ENCODE assay signal across 8 cellular contexts in genomic region chr13:79246575-79246949, GRCh38.
DNase-seq lines count a peak whose midpoint lies in the region; ATAC-seq and TF ChIP-seq lines count a peak whose summit lies in the region.
"Had no signal": no experiment of that assay in that cellular context is flagged by ENCODE, and none has a peak within 500 bp of the region (broad histone marks: within the 10 kb centered on the region; RNA-seq: fewer than 3 reads in every experiment).

No MANE protein-coding gene starts in this region.

- no peak overlapping the region for H3K4me3 Mint-ChIP-seq in natural killer cell treated with Interleukin-12 subunit alpha and Interleukin-12 subunit beta and Interleukin-15 and Interleukin-18, amount 100 ng/mL, for 72 hours
- H3K4me3 Mint-ChIP-seq: dendritic cell treated with granulocyte-macrophage colony-stimulating factor and Interleukin-4, amounts not matched to agents 40 ng/mL and 50 ng/mL, for 4 days had no signal

- H3K4me3 ChIP-seq in LNCaP clone FGC (ENCODE audit: low read depth, low read length) (no peak overlapping the region), epithelial cell of esophagus (ENCODE audit: low read length) (no peak overlapping the region)

- DNase-seq in LNCaP clone FGC (ENCODE audit: low read depth): no peak
- DNase-seq in epithelial cell of esophagus (ENCODE audit: low read depth): peak; percentile 22
- DNase-seq in natural killer cell treated with Interleukin-12 subunit alpha and Interleukin-12 subunit beta and Interleukin-15 and Interleukin-18, amount 100 ng/mL, for 72 hours (ENCODE audit: low spot score): no peak
- DNase-seq in hippocampal formation (lab: John Stamatoyannopoulos, UW): no peak

- peaks cover 4 to 8% of the 10 kb centered on the region in 2 donors for H3K27me3 Mint-ChIP-seq in natural killer cell treated with Interleukin-12 subunit alpha and Interleukin-12 subunit beta and Interleukin-15 and Interleukin-18, amount 100 ng/mL, for 72 hours
- H3K27me3 Mint-ChIP-seq: dendritic cell treated with granulocyte-macrophage colony-stimulating factor and Interleukin-4, amounts not matched to agents 40 ng/mL and 50 ng/mL, for 4 days had no signal

- no peak overlapping the region for H3K27ac Mint-ChIP-seq in natural killer cell treated with Interleukin-12 subunit alpha and Interleukin-12 subunit beta and Interleukin-15 and Interleukin-18, amount 100 ng/mL, for 72 hours
- H3K27ac Mint-ChIP-seq: dendritic cell treated with granulocyte-macrophage colony-stimulating factor and Interleukin-4, amounts not matched to agents 40 ng/mL and 50 ng/mL, for 4 days had no signal

- no peaks in the 10 kb centered on the region for H3K9me3 Mint-ChIP-seq in natural killer cell treated with Interleukin-12 subunit alpha and Interleukin-12 subunit beta and Interleukin-15 and Interleukin-18, amount 100 ng/mL, for 72 hours
- H3K9me3 Mint-ChIP-seq: dendritic cell treated with granulocyte-macrophage colony-stimulating factor and Interleukin-4, amounts not matched to agents 40 ng/mL and 50 ng/mL, for 4 days had no signal

- H3K36me3 Mint-ChIP-seq in natural killer cell treated with Interleukin-12 subunit alpha and Interleukin-12 subunit beta and Interleukin-15 and Interleukin-18, amount 100 ng/mL, for 72 hours: no peaks in the 10 kb centered on the region

- no peak for TF ChIP-seq POLR2A in GM18505 (IDR thresholded peaks at IDR 0.05; ENCODE audit: borderline replicate concordance, extremely low read depth, insufficient read depth, insufficient read length)

- ATAC-seq in GM18505 (IDR thresholded peaks at IDR 0.05; ENCODE audit: unreplicated experiment) (peak; percentile 38), GM21515 (IDR thresholded peaks at IDR 0.05; ENCODE audit: unreplicated experiment) (peak; percentile 52)
- no peak for ATAC-seq in activated CD4-positive, CD25-positive, alpha-beta regulatory T cell treated with anti-CD3 and anti-CD28 coated beads, Interleukin-2, amount 50 U/mL, for 24 hours
- ATAC-seq in natural killer cell treated with Interleukin-12 subunit alpha and Interleukin-12 subunit beta and Interleukin-15 and Interleukin-18, amount 100 ng/mL, for 72 hours: no peak

- TF ChIP-seq CTCF in LNCaP clone FGC (IDR thresholded peaks at IDR 0.05; ENCODE audit: control insufficient read depth, extremely low read depth, insufficient read depth): peak; percentile 52
- peak; percentile 46 for TF ChIP-seq CTCF in epithelial cell of esophagus (IDR thresholded peaks at IDR 0.05; ENCODE audit: insufficient read depth, low read depth, low read length, missing control alignments)

- no peaks in the 10 kb centered on the region for H3K4me1 Mint-ChIP-seq in natural killer cell treated with Interleukin-12 subunit alpha and Interleukin-12 subunit beta and Interleukin-15 and Interleukin-18, amount 100 ng/mL, for 72 hours (ENCODE audit: low read depth in 2 of 2)

Comparison
In these comparisons a context has a peak if more than half of its experiments do, and no peak if none do; other contexts are left out.
1. ATAC-seq: peak in GM18505 (single experiment) and GM21515 (single experiment); none in activated CD4-positive, CD25-positive, alpha-beta regulatory T cell treated with anti-CD3 and anti-CD28 coated beads, Interleukin-2, amount 50 U/mL, for 24 hours (0 of 2) and natural killer cell treated with Interleukin-12 subunit alpha and Interleukin-12 subunit beta and Interleukin-15 and Interleukin-18, amount 100 ng/mL, for 72 hours (0 of 2).